In the genomic region with DNA sequence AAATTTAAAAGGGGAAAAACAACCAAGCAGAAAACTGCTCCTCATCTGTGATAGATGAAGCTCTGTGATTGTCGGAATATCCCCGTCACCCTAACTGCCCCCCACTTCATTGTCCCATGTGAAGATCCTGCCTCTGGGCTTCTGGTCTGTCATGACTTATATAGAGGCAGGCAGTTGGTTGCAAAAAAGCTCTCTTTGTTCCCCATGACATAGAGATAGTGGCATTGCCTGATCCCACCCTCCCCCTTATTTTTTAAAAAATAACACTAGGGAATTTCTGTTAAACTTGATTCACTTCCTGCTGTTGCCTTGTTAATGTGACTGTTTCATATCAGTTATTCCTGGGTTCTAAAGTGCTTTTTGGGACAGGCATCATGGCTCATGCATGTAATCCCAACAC, we compare ENCODE assay signal across 17 cellular contexts.
"Had no signal": no experiment of that assay in that cellular context is flagged by ENCODE, and none has a peak within 500 bp of the region (broad histone marks: within the 10 kb centered on the region; RNA-seq: fewer than 3 reads in every experiment).

No MANE protein-coding gene starts in this region.

- H3K27me3 ChIP-seq: brain microvascular endothelial cell, colonic mucosa, heart right ventricle had no signal

- ATAC-seq: heart right ventricle, natural killer cell, WTC11 had no signal

- H3K4me3 ChIP-seq: colonic mucosa, heart right ventricle had no signal

- H3K9me3 ChIP-seq: colonic mucosa, heart right ventricle had no signal

- DNase-seq: activated CD4-positive, alpha-beta memory T cell treated with anti-CD3 and anti-CD28 coated beads for 36 hours; activated CD4-positive, alpha-beta T cell treated with anti-CD3 and anti-CD28 coated beads for 4 hours; activated naive CD4-positive, alpha-beta T cell treated with anti-CD3 and anti-CD28 coated beads for 36 hours; activated T-cell treated with anti-CD3 and anti-CD28 coated beads, Interleukin-2, amount 50 U/mL, for 24 hours; aorta; brain microvascular endothelial cell; colonic mucosa; erythroblast; heart right ventricle; immature natural killer cell; natural killer cell; nucleus accumbens; retina; stimulated activated naive CD4-positive, alpha-beta T cell had no signal

- H3K4me1 ChIP-seq: colonic mucosa had no signal

- H3K36me3 ChIP-seq: brain microvascular endothelial cell, colonic mucosa had no signal

- H3K27ac ChIP-seq: brain microvascular endothelial cell, colonic mucosa, heart right ventricle had no signal

- FAIRE-seq: endometrium, TTC549 had no signal
